In genomic region chr7:69674701-69675182, GRCh38 we compare ENCODE assay signal across 9 cellular contexts.
A peak's percentile ranks its signal among the peaks of the same experiment; 100 is the strongest.
DNase-seq lines count a peak whose midpoint lies in the region; ATAC-seq and TF ChIP-seq lines count a peak whose summit lies in the region.
"Had no signal": no experiment of that assay in that cellular context is flagged by ENCODE, and none has a peak within 500 bp of the region (broad histone marks: within the 10 kb centered on the region; RNA-seq: fewer than 3 reads in every experiment).

No MANE protein-coding gene starts in this region.

- BruUV-seq in mammary epithelial cell (replicated peaks; lab: Mats Ljungman, UMichigan) = no TSS peak

- peaks cover 18% of the 10 kb centered on the region for H3K4me1 Mint-ChIP-seq in endothelial cell (ENCODE audit: unreplicated experiment)

- H3K27me3 ChIP-seq in breast epithelium (no peaks in the 10 kb centered on the region), mammary epithelial cell (ENCODE audit: insufficient read depth, low read length) (no peaks in the 10 kb centered on the region), Loucy (ENCODE audit: insufficient read depth, low read length, poor library complexity, severe bottlenecking) (no peaks in the 10 kb centered on the region), Karpas-422 (ENCODE audit: low read length) (no peaks in the 10 kb centered on the region)

- TF ChIP-seq POLR2A in breast epithelium (IDR thresholded peaks at IDR 0.05) = no peak

- no peaks in the 10 kb centered on the region for H3K36me3 Mint-ChIP-seq in endothelial cell (ENCODE audit: low read depth, unreplicated experiment)

- H3K27me3 Mint-ChIP-seq in endothelial cell (ENCODE audit: unreplicated experiment) = peaks cover 2% of the 10 kb centered on the region

- no peak overlapping the region for H3K4me2 ChIP-seq in mammary epithelial cell (ENCODE audit: insufficient read depth, low read depth, low read length)
- H3K4me2 ChIP-seq in Loucy (ENCODE audit: low read depth, low read length, poor library complexity, severe bottlenecking) = peak overlapping the region; percentile 32
- H3K4me2 ChIP-seq in Karpas-422 (ENCODE audit: low read depth, low read length, poor library complexity, severe bottlenecking) = no peak overlapping the region

- peaks cover 3 to 8% of the 10 kb centered on the region in 2 donors for H3K4me1 ChIP-seq in breast epithelium
- H3K4me1 ChIP-seq in mammary epithelial cell (ENCODE audit: insufficient read depth, low read length) = no peaks in the 10 kb centered on the region
- peaks cover 33% of the 10 kb centered on the region for H3K4me1 ChIP-seq in Loucy (ENCODE audit: insufficient read depth, low read length, poor library complexity, severe bottlenecking)
- H3K4me1 ChIP-seq in Karpas-422 (ENCODE audit: low read length) = peaks cover 10% of the 10 kb centered on the region

- WGBS in mammary epithelial cell (ENCODE audit: low coverage, missing lambda C conversion rate) = 44% methylated on average over 3 of the region's 4 CpGs

- no peaks in the 10 kb centered on the region for H3K9me3 Mint-ChIP-seq in endothelial cell (ENCODE audit: unreplicated experiment)

- no peaks in the 10 kb centered on the region for H4K20me1 ChIP-seq in mammary epithelial cell (ENCODE audit: insufficient read depth, low read length)
- H4K20me1 ChIP-seq in Loucy (ENCODE audit: insufficient read depth, low read length, poor library complexity, severe bottlenecking) = peaks cover 41% of the 10 kb centered on the region
- H4K20me1 ChIP-seq in Karpas-422 (ENCODE audit: insufficient read depth, low read depth, low read length) = peaks cover 28% of the 10 kb centered on the region

- peaks cover 6% of the 10 kb centered on the region; the same call in 1 of the 2 replicates for H3F3A ChIP-seq in Loucy (ENCODE audit: low read depth)

- CTCF ChIA-PET in mammary epithelial cell (lab: Charles Lee; ENCODE audit: low non-redundant PET) = no interaction called here

- no peaks in the 10 kb centered on the region for H3K9me2 ChIP-seq in Loucy (replicated peaks; ENCODE audit: low read depth, low read length)
- H3K9me2 ChIP-seq in Karpas-422 (replicated peaks; ENCODE audit: insufficient read depth, low read length) = no peaks in the 10 kb centered on the region

- TF ChIP-seq CTCF in breast epithelium (IDR thresholded peaks at IDR 0.05) (no peak), mammary epithelial cell (conservative IDR thresholded peaks at IDR 0.05 in 1 of 2, IDR thresholded peaks at IDR 0.05 in 1 of 2; ENCODE audit: extremely low read depth in 1 of 2, insufficient read depth in 1 of 2, low read depth in 1 of 2, low read length in 2 of 2) (no peak), Loucy (conservative IDR thresholded peaks at IDR 0.05; ENCODE audit: low read length) (no peak), endothelial cell (IDR thresholded peaks at IDR 0.05; ENCODE audit: unreplicated experiment) (no peak)

- no peaks in the 10 kb centered on the region for H3K79me2 ChIP-seq in mammary epithelial cell (ENCODE audit: insufficient read depth, low read length)
- peaks cover 91% of the 10 kb centered on the region for H3K79me2 ChIP-seq in Loucy (ENCODE audit: insufficient read depth, low read length)
- H3K79me2 ChIP-seq in Karpas-422 (ENCODE audit: low read length) = no peaks in the 10 kb centered on the region

- intact Hi-C loops in breast epithelium (cut with DNase I; ENCODE audit: low total_unique reads) (no loop called here), mammary epithelial cell (cut with micrococcal nuclease) (no loop called here)

- no peak overlapping the region for H3K9ac ChIP-seq in mammary epithelial cell (ENCODE audit: insufficient read depth, low read length)
- no peak overlapping the region for H3K9ac ChIP-seq in Loucy (ENCODE audit: low read depth, low read length, poor library complexity, severe bottlenecking)
- no peak overlapping the region for H3K9ac ChIP-seq in Karpas-422 (ENCODE audit: low read length)

- H3K36me3 ChIP-seq in breast epithelium = no peaks in the 10 kb centered on the region
- no peaks in the 10 kb centered on the region for H3K36me3 ChIP-seq in mammary epithelial cell (ENCODE audit: insufficient read depth, low read length)
- H3K36me3 ChIP-seq in Loucy (ENCODE audit: insufficient read depth, low read length) = no peaks in the 10 kb centered on the region
- H3K36me3 ChIP-seq in Karpas-422 (ENCODE audit: insufficient read depth, low read length) = no peaks in the 10 kb centered on the region

- dilution Hi-C loops in mammary epithelial cell (cut with HindIII; ENCODE audit: low sequenced_read_pairs) = no loop called here

- H3K9me3 ChIP-seq in breast epithelium = no peaks in the 10 kb centered on the region
- H3K9me3 ChIP-seq in mammary epithelial cell (replicated peaks; ENCODE audit: insufficient read depth, low read length) = peaks cover 6% of the 10 kb centered on the region
- no peaks in the 10 kb centered on the region for H3K9me3 ChIP-seq in Loucy (ENCODE audit: insufficient read depth, low read depth, low read length)
- no peaks in the 10 kb centered on the region for H3K9me3 ChIP-seq in Karpas-422 (ENCODE audit: low read length)

- in situ Hi-C loops in mammary epithelial cell (cut with MboI; ENCODE audit: low sequenced_read_pairs in 2 of 2) = no loop called here

- H3K27ac ChIP-seq in breast epithelium = peak overlapping the region; percentile 45 to 53
- H3K27ac ChIP-seq in mammary epithelial cell (ENCODE audit: insufficient read depth, low read depth, low read length) = no peak overlapping the region
- H3K27ac ChIP-seq in Karpas-422 (ENCODE audit: low read length) = no peak overlapping the region

- H2AFZ ChIP-seq in mammary epithelial cell (ENCODE audit: low read depth, low read length) (no peak overlapping the region), Loucy (ENCODE audit: low read length) (no peak overlapping the region), Karpas-422 (ENCODE audit: low read length) (no peak overlapping the region)

- DNase-seq in breast epithelium (ENCODE audit: low spot score in 2 of 2) (no peak), mammary epithelial cell (no peak), T-helper 1 cell (no peak), SKM-1 (lab: John Stamatoyannopoulos, UW; ENCODE audit: unreplicated experiment) (no peak), Karpas-422 (no peak), endothelial cell (ENCODE audit: low spot score) (no peak)
- DNase-seq: OCI-M1 had no signal

- H3K27ac Mint-ChIP-seq in endothelial cell (ENCODE audit: unreplicated experiment) = no peak overlapping the region

- H3K4me3 Mint-ChIP-seq in endothelial cell (ENCODE audit: unreplicated experiment) = no peak overlapping the region

- no peak overlapping the region for H3K4me3 ChIP-seq in breast epithelium
- H3K4me3 ChIP-seq in mammary epithelial cell (replicated peaks in 1 of 3; ENCODE audit: insufficient read depth in 1 of 3, low read depth in 2 of 3, low read length in 3 of 3) = no peak overlapping the region
- no peak overlapping the region for H3K4me3 ChIP-seq in Loucy (ENCODE audit: low read length, poor library complexity, severe bottlenecking)
- H3K4me3 ChIP-seq in Karpas-422 (ENCODE audit: low read length) = no peak overlapping the region

- peak; percentile 80 for ATAC-seq in HG02840 (IDR thresholded peaks at IDR 0.05; ENCODE audit: low FRiP score, unreplicated experiment)

Comparison
In these comparisons a context has a peak if more than half of its experiments do, and no peak if none do; other contexts are left out.
1. H3K27ac ChIP-seq: peak in breast epithelium (2 of 2); none in mammary epithelial cell (single experiment) and Karpas-422 (single experiment).